Comparison of ENCODE assay signal across 17 cellular contexts in the genomic region with DNA sequence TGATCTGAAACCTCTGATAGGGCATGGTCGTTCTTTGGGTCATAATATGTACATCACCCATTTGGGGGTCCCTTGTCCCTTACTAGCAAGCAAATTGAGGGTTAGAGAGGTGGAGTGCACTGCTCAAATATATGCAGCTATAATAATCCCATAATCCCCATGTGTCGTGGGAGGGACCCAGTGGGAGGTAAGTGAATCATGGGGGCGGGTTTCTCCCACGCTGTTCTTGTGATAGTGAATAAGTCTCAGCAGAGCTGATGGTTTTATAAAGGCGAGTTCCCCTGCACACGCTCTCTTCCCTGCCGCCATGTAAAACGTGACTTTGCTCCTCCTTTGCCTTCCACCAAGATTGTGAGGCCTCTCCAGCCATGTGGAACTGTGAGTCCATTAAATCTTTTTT.
DNase-seq lines count a peak whose midpoint lies in the region; ATAC-seq, FAIRE-seq and TF ChIP-seq lines count a peak whose summit lies in the region.
"Had no signal": no experiment of that assay in that cellular context is flagged by ENCODE, and none has a peak within 500 bp of the region (broad histone marks: within the 10 kb centered on the region; RNA-seq: fewer than 3 reads in every experiment).

No MANE protein-coding gene starts in this region.

- H3K4me3 ChIP-seq in A673 (ENCODE audit: low read depth, low read length, poor library complexity, severe bottlenecking) (no peak overlapping the region), HEK293 (ENCODE audit: low read depth, low read length) (no peak overlapping the region), H7 (ENCODE audit: insufficient read depth, low read depth, low read length) (no peak overlapping the region)
- H3K4me3 ChIP-seq: BLaER1, GM23338, HAP-1 had no signal

- H3K36me3 ChIP-seq in A673 (ENCODE audit: insufficient read depth, low read length, poor library complexity, severe bottlenecking), result no peaks in the 10 kb centered on the region
- no peaks in the 10 kb centered on the region for H3K36me3 ChIP-seq in HEK293 (ENCODE audit: control insufficient read depth in 2 of 2, insufficient read depth in 1 of 2, low read length in 2 of 2)
- no peaks in the 10 kb centered on the region for H3K36me3 ChIP-seq in H7 (replicated peaks; ENCODE audit: control insufficient read depth, insufficient read depth, low read length)
- H3K36me3 ChIP-seq: BLaER1, HAP-1 had no signal

- intact Hi-C loops in A673 (cut with micrococcal nuclease; ENCODE audit: unreplicated experiment), result no loop called here
- intact Hi-C loops in left ventricle myocardium superior (cut with micrococcal nuclease), result no loop called here

- H3K4me1 ChIP-seq in A673 (ENCODE audit: insufficient read depth, low read length, poor library complexity, severe bottlenecking), result peaks cover 3% of the 10 kb centered on the region
- no peaks in the 10 kb centered on the region for H3K4me1 ChIP-seq in HEK293 (ENCODE audit: control insufficient read depth, insufficient read depth, low read length)
- H3K4me1 ChIP-seq: BLaER1, Caco-2, HAP-1 had no signal

- H3K27me3 ChIP-seq in A673 (replicated peaks; ENCODE audit: insufficient read depth, low read depth, low read length, poor library complexity) (no peaks in the 10 kb centered on the region), H7 (ENCODE audit: control insufficient read depth, insufficient read depth, low read length) (no peaks in the 10 kb centered on the region)
- H3K27me3 ChIP-seq: BLaER1 had no signal

- H3K27ac ChIP-seq in A673 (ENCODE audit: low read depth, low read length, poor library complexity, severe bottlenecking), result no peak overlapping the region
- H3K27ac ChIP-seq in HEK293 (ENCODE audit: extremely low read depth, low read depth, low read length), result no peak overlapping the region
- H3K27ac ChIP-seq: BLaER1, C4-2B had no signal

- POLR2A ChIA-PET in A673 (lab: Charles Lee; ENCODE audit: low non-redundant PET) (no interaction called here), HEK293 (lab: Yijun Ruan, JAX) (no interaction called here)

- BruUV-seq in A673 (replicated peaks; lab: Mats Ljungman, UMichigan), result no TSS peak

- peak; percentile 65 for DNase-seq in A673 (ENCODE audit: low spot score)
- peak; percentile 42 for DNase-seq in amniotic epithelial cell (ENCODE audit: low read depth)
- no peak for DNase-seq in urothelium cell line (ENCODE audit: low spot score)
- no peak for DNase-seq in left ventricle myocardium superior
- DNase-seq in H7, result no peak
- DNase-seq: Caco-2; CD4-positive, CD25-positive, alpha-beta regulatory T cell; CD8-positive, alpha-beta T cell; DMS153; DND-41 had no signal

- H3K9me3 ChIP-seq in A673 (ENCODE audit: low read depth, low read length, poor library complexity, severe bottlenecking) (no peaks in the 10 kb centered on the region), HEK293 (ENCODE audit: control insufficient read depth, insufficient read depth, low read depth, low read length) (no peaks in the 10 kb centered on the region)
- H3K9me3 ChIP-seq: BLaER1, Caco-2, HAP-1 had no signal

- FAIRE-seq in urothelium cell line (lab: Jason Lieb, UNC), result peak; percentile 70
- FAIRE-seq: G401.6, GM12892 had no signal

- CTCF ChIA-PET in A673 (lab: Charles Lee) (interaction anchor here (1.0 kb wide), 1 partner anchor 33 kb away, joined by 3 read pairs; no protein-coding TSS in a partner anchor), HEK293 (lab: Yijun Ruan, JAX) (interaction anchor here (0.7 kb wide), 1 partner anchor 17 kb away, joined by 3 read pairs; no protein-coding TSS in a partner anchor)

- no peak for ATAC-seq in left ventricle myocardium superior
- ATAC-seq: CD8-positive, alpha-beta T cell; GM23338 had no signal

- TF ChIP-seq CTCF in A673 (conservative IDR thresholded peaks at IDR 0.05; ENCODE audit: low read depth, low read length) (no peak), HEK293 (tag by site-specific recombination; IDR thresholded peaks at IDR 0.05) (no peak)

TF ChIP-seq in HEK293, 187 proteins besides CTCF, POLR2A, EP300 and RAD21:
- peak; percentile 53 for TF ChIP-seq ZFHX2 (tag by site-specific recombination; conservative IDR thresholded peaks at IDR 0.05)
- TF ChIP-seq HOXC10 (CRISPR knock-in tag; IDR thresholded peaks at IDR 0.05), result no peak
- peak; percentile 37 for TF ChIP-seq SETDB1 (IDR thresholded peaks at IDR 0.05; ENCODE audit: insufficient read length, low read length)

Comparison
In these comparisons a context has a peak if more than half of its experiments do, and no peak if none do; other contexts are left out.
1. DNase-seq: peak in A673 (single experiment) and amniotic epithelial cell (single experiment); none in urothelium cell line (single experiment), left ventricle myocardium superior (single experiment) and H7 (single experiment).